Comparison of ENCODE assay signal across 8 cellular contexts in genomic region chr1:5992034-5992813, GRCh38. TPM values are rescaled to one million over a fixed set of nuclear protein-coding genes. Genes with fewer than 3 reads are reported as not detected.
DNase-seq lines count a peak whose midpoint lies in the region; ATAC-seq, FAIRE-seq and TF ChIP-seq lines count a peak whose summit lies in the region.

TSS of gene NPHP4 (minus strand) at chr1:5992425. CDS start at chr1:5986289, 6,136 bp downstream.

- WGBS in heart right ventricle, 2 donors: 0 to 1% methylated on average over 87 to 93 of the region's 93 CpGs

- ATAC-seq in HG02840 (IDR thresholded peaks at IDR 0.05; ENCODE audit: low FRiP score, unreplicated experiment): peak; percentile 89
- peak; percentile 95 to 99 (median 98) for ATAC-seq in heart right ventricle
- ATAC-seq in upper lobe of right lung: peak; percentile 96

- TF ChIP-seq CTCF in heart right ventricle (IDR thresholded peaks at IDR 0.05) (peak in 4 of 9 donors; percentile 8 to 34 (median 32)), upper lobe of right lung (IDR thresholded peaks at IDR 0.05) (no peak)

- DNase-seq in GM12892 (ENCODE audit: insufficient read length) (peak; percentile 99), NCI-H1436 treated with DMSO at 0.1 percent for 48 hours (lab: John Stamatoyannopoulos, UW) (peak; percentile 97), amniotic epithelial cell (ENCODE audit: low read depth) (peak; percentile 100), heart right ventricle (peak; percentile 99 to 100), posterior cingulate gyrus (peak; percentile 100), upper lobe of right lung (peak; percentile 100)

- H3K27ac ChIP-seq in heart right ventricle: peak within 1 kb of the TSS; percentile 55 to 96 (median 92)
- peak within 1 kb of the TSS; percentile 96 for H3K27ac ChIP-seq in upper lobe of right lung

- H3K27me3 ChIP-seq in heart right ventricle (no peaks in the 10 kb centered on the region), upper lobe of right lung (no peaks in the 10 kb centered on the region)

- H3K4me3 ChIP-seq in heart right ventricle (peak within 1 kb of the TSS; percentile 43 to 92 (median 80)), upper lobe of right lung (peak within 1 kb of the TSS; percentile 76)

- H3K4me1 ChIP-seq in heart right ventricle: peaks cover 6 to 35% (median 19%) of the 10 kb centered on the region in 9 donors
- peaks cover 9% of the 10 kb centered on the region for H3K4me1 ChIP-seq in upper lobe of right lung

- intact Hi-C loops in T-helper 1 cell treated with Interleukin-12 subunit alpha and Interleukin-12 subunit beta and Interleukin-4 antibody, amounts not matched to agents 30 ng/mL and 1 ng/mL, for 36 hours (cut with micrococcal nuclease): loop anchor here (1.0 to 10.0 kb wide), 6 partner anchors 14 to 1793 kb away; partner anchors contain the start of genes ACOT7, CAMTA1, ICMT and KLHL21
- intact Hi-C loops in heart right ventricle (cut with DNase I) (loop anchor here in 1 of 10 donors (5.0 kb wide), 1 partner anchor 215 kb away; the partner anchor contains the start of gene RNF207), posterior cingulate gyrus (cut with DNase I) (no loop called here), upper lobe of right lung (cut with DNase I) (no loop called here)

- TF ChIP-seq POLR2A in GM12892 (IDR thresholded peaks at IDR 0.05; ENCODE audit: low read depth, low read length): peak; percentile 63; the same call in 1 of the 2 replicates

- no peaks in the 10 kb centered on the region for H3K36me3 ChIP-seq in heart right ventricle
- H3K36me3 ChIP-seq in upper lobe of right lung: no peaks in the 10 kb centered on the region

- H3K9me3 ChIP-seq in heart right ventricle (no peaks in the 10 kb centered on the region), upper lobe of right lung (no peaks in the 10 kb centered on the region)

- FAIRE-seq in GM12892 (lab: Jason Lieb, UNC): peak; percentile 99

RNA-seq across cellular contexts. Expression of gene NPHP4, which starts in this region (rescaled TPM):
- polyA plus RNA-seq in GM12892 (2012; ENCODE audit: missing spikeins): 4.7 TPM
- total RNA-seq in T-helper 1 cell treated with Interleukin-12 subunit alpha and Interleukin-12 subunit beta and Interleukin-4 antibody, amounts not matched to agents 30 ng/mL and 1 ng/mL, for 36 hours: 18.0 and 19.5 TPM in 2 replicates
- 1 to 10 TPM; 2.4 to 5.7 (median 3.3) TPM for total RNA-seq in heart right ventricle
- polyA plus RNA-seq in heart right ventricle: 1 to 10 TPM; 2.4 to 3.8 TPM
- total RNA-seq in upper lobe of right lung: 14.6 TPM

Comparison
In these comparisons a context has a peak if more than half of its experiments do, and no peak if none do; other contexts are left out.
1. Peak in every context shown above with its lines: DNase-seq, ATAC-seq, H3K4me3 ChIP-seq and H3K27ac ChIP-seq.